Comparison of ENCODE assay signal across 14 cellular contexts in the genomic region with DNA sequence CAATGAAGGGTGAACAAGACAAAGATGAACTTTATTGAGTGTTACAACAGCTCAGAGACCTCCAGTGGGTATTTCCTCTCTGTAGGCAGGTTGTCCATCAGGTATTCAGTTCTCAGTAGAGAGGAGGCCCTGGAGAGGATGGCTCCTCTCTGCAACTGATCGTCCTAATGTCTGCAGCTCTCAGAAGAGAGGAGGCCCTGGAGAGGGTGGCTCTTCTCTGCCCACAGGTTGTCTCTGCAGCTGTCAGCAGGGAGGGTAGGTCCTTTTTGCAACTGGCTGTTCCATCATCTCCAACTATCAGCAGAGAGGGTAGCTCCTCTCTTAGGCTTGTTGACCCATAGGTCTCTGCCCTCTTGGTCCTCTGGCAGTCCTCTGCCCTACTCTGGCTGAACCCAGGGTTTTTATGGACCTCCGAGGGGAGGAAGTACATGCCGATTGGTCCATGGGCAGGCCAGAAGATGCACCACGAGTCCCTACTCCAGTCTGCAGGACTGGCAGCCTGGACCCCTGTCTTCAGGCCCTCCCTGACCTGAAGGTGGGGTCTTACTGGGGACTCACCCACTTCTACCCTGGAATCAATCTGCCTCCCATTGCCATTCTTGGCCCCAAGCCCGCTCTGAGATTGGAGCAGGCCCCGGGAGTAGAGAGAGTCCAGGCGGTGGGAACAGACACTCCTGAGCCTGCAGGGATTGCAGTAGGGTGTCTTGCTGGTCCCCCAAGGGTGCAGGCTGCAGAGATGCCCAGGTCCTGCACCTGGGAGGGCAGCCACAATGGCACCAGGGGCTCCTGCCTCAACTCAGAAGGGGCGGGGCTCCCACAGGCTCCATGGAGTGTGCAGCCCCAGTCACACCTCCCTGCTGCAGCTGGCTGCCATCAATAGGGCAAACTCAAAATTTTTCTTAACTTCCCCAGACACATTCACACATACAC. TPM values are rescaled to one million over a fixed set of nuclear protein-coding genes. Genes with fewer than 3 reads are reported as not detected.
A peak's percentile ranks its signal among the peaks of the same experiment; 100 is the strongest.
DNase-seq lines count a peak whose midpoint lies in the region; ATAC-seq, FAIRE-seq and TF ChIP-seq lines count a peak whose summit lies in the region.
"Had no signal": no experiment of that assay in that cellular context is flagged by ENCODE, and none has a peak within 500 bp of the region (broad histone marks: within the 10 kb centered on the region; RNA-seq: fewer than 3 reads in every experiment).

No MANE protein-coding gene starts in this region.

- ATAC-seq in A549 (no peak), T-helper 17 cell (no peak), GM21737 (IDR thresholded peaks at IDR 0.05; ENCODE audit: unreplicated experiment) (no peak)
- no peak for ATAC-seq in CD8-positive, alpha-beta T cell
- ATAC-seq: heart right ventricle, left cardiac atrium had no signal

- no peak overlapping the region for H3K9ac ChIP-seq in endodermal cell (ENCODE audit: extremely low read depth, low read length, poor library complexity, severe bottlenecking)

- H3K4me1 ChIP-seq in A549 = peaks cover 35% of the 10 kb centered on the region
- H3K4me1 ChIP-seq in CD8-positive, alpha-beta T cell (ENCODE audit: insufficient read depth, low read length) = peaks cover 40% of the 10 kb centered on the region
- H3K4me1 ChIP-seq in endodermal cell (ENCODE audit: control insufficient read depth, insufficient read depth, low read length) = no peaks in the 10 kb centered on the region

- H3K27me3 ChIP-seq in CD8-positive, alpha-beta T cell (ENCODE audit: insufficient read depth, low read length) = no peaks in the 10 kb centered on the region
- H3K27me3 ChIP-seq in endodermal cell (ENCODE audit: control insufficient read depth, insufficient read depth, low read length, poor library complexity, severe bottlenecking) = no peaks in the 10 kb centered on the region
- H3K27me3 ChIP-seq: adrenal gland, heart right ventricle had no signal

- H3K27ac Mint-ChIP-seq in CD8-positive, alpha-beta T cell = peak overlapping the region; percentile 99
- H3K27ac Mint-ChIP-seq in T-helper 17 cell (peak overlapping the region; percentile 98), endodermal cell (no peak overlapping the region)

- TF ChIP-seq CTCF in A549 (IDR thresholded peaks at IDR 0.05) (no peak), endodermal cell (conservative IDR thresholded peaks at IDR 0.05) (no peak)
- TF ChIP-seq CTCF in CD8-positive, alpha-beta T cell (IDR thresholded peaks at IDR 0.05) = no peak

- H3K36me3 ChIP-seq in CD8-positive, alpha-beta T cell (ENCODE audit: insufficient read depth, low read length) = peaks cover 2% of the 10 kb centered on the region
- H3K36me3 ChIP-seq in endodermal cell (ENCODE audit: control insufficient read depth, insufficient read depth, low read length) = peaks cover 21% of the 10 kb centered on the region
- H3K36me3 ChIP-seq: adrenal gland had no signal

- 91% methylated on average over 8 of the region's 8 CpGs for WGBS in A549 (ENCODE audit: missing lambda C conversion rate)
- WGBS in endodermal cell (ENCODE audit: insufficient coverage in 1 of 2, insufficient read length in 1 of 2), 2 experiments = 91 to 97% methylated on average over 6 to 8 of the region's 8 CpGs

- H3K36me3 Mint-ChIP-seq in CD8-positive, alpha-beta T cell = peaks cover 32% of the 10 kb centered on the region
- peaks cover 4% of the 10 kb centered on the region for H3K36me3 Mint-ChIP-seq in T-helper 17 cell (ENCODE audit: low read depth)
- H3K36me3 Mint-ChIP-seq in endodermal cell (ENCODE audit: low read depth) = peaks cover 18% of the 10 kb centered on the region

- POLR2A ChIA-PET in A549 (lab: Yijun Ruan, JAX) = no interaction called here
- POLR2A ChIA-PET in CD8-positive, alpha-beta T cell (lab: Charles Lee) = interaction anchor here (0.9 to 1.3 kb wide), 3 partner anchors 9 to 17 kb away, joined by 3 to 5 read pairs (median 4); no protein-coding TSS in a partner anchor

- DNase-seq in A549 (ENCODE audit: low read depth in 1 of 2, low spot score in 1 of 2) = no peak
- DNase-seq in CD8-positive, alpha-beta T cell = no peak
- DNase-seq in T-helper 17 cell = no peak
- DNase-seq in endodermal cell = peak; percentile 47
- DNase-seq in HT-29 (ENCODE audit: low spot score) = no peak
- DNase-seq in GM19240 (ENCODE audit: insufficient read length, low spot score) = no peak
- no peak for DNase-seq in NCI-H2196 treated with DMSO at 0.1 percent for 48 hours (lab: John Stamatoyannopoulos, UW; ENCODE audit: unreplicated experiment)
- DNase-seq: activated CD4-positive, alpha-beta T cell treated with anti-CD3 and anti-CD28 coated beads, Interleukin-2, amount 50 U/mL, for 48 hours; heart right ventricle; left cardiac atrium; NCI-H1048; NCI-H226 had no signal

- FAIRE-seq in A549 (lab: Jason Lieb, UNC) = no peak

- no peak for TF ChIP-seq EP300 in A549 (IDR thresholded peaks at IDR 0.05)

- peak overlapping the region; percentile 86; the same call in 1 of the 3 replicates for H3K4me2 ChIP-seq in A549

- no peaks in the 10 kb centered on the region for H3K27me3 Mint-ChIP-seq in CD8-positive, alpha-beta T cell (ENCODE audit: low read depth)
- H3K27me3 Mint-ChIP-seq in T-helper 17 cell (no peaks in the 10 kb centered on the region), endodermal cell (ENCODE audit: insufficient read depth) (no peaks in the 10 kb centered on the region)

- CTCF ChIA-PET in A549 (lab: Yijun Ruan, JAX) = interaction anchor here (0.7 kb wide), 1 partner anchor 9 kb away, joined by 3 read pairs; no protein-coding TSS in a partner anchor
- CTCF ChIA-PET in CD8-positive, alpha-beta T cell (lab: Charles Lee) = interaction anchor here (1.0 to 5.5 kb wide), 2 partner anchors 10 to 66 kb away, joined by 4 to 41 read pairs; no protein-coding TSS in a partner anchor

- peaks cover 59% of the 10 kb centered on the region for H3K4me1 Mint-ChIP-seq in CD8-positive, alpha-beta T cell (ENCODE audit: low read depth)
- peaks cover 49% of the 10 kb centered on the region for H3K4me1 Mint-ChIP-seq in T-helper 17 cell
- H3K4me1 Mint-ChIP-seq in endodermal cell = peaks cover 21% of the 10 kb centered on the region

- TF ChIP-seq RAD21 in A549 (conservative IDR thresholded peaks at IDR 0.05 in 1 of 2, IDR thresholded peaks at IDR 0.05 in 1 of 2) = no peak

- H3K9me3 ChIP-seq in A549 (no peaks in the 10 kb centered on the region), T-helper 17 cell (ENCODE audit: control insufficient read depth, low read length, poor library complexity, severe bottlenecking) (no peaks in the 10 kb centered on the region), endodermal cell (ENCODE audit: control insufficient read depth, low read length) (peaks cover 10% of the 10 kb centered on the region)
- no peaks in the 10 kb centered on the region for H3K9me3 ChIP-seq in CD8-positive, alpha-beta T cell (ENCODE audit: low read length)
- H3K9me3 ChIP-seq: adrenal gland, heart right ventricle had no signal

- H3K27ac ChIP-seq in A549 = no peak overlapping the region
- H3K27ac ChIP-seq in CD8-positive, alpha-beta T cell (ENCODE audit: low read depth, low read length) = no peak overlapping the region
- H3K27ac ChIP-seq in endodermal cell (ENCODE audit: low read depth, low read length) = no peak overlapping the region

- peaks cover 2% of the 10 kb centered on the region for H3K9me3 Mint-ChIP-seq in CD8-positive, alpha-beta T cell
- peaks cover 2% of the 10 kb centered on the region for H3K9me3 Mint-ChIP-seq in endodermal cell

- H3K4me3 ChIP-seq in A549 (no peak overlapping the region), endodermal cell (ENCODE audit: low read length) (peak overlapping the region; percentile 92)
- no peak overlapping the region for H3K4me3 ChIP-seq in CD8-positive, alpha-beta T cell (ENCODE audit: low read depth, low read length)
- H3K4me3 ChIP-seq: adrenal gland had no signal

- TF ChIP-seq POLR2A in A549 (IDR thresholded peaks at IDR 0.05; ENCODE audit: low read length) = no peak

- intact Hi-C loops in CD8-positive, alpha-beta T cell (cut with DNase I, micrococcal nuclease) = loop anchor here (5.0 to 10.0 kb wide), 4 partner anchors 117 to 603 kb away; partner anchors contain the start of genes ACAD10 (in 1 of the 2), BRAP (in 1 of the 2), PTPN11 (in 1 of the 2) and SH2B3 (in 1 of the 2)

- peak overlapping the region; percentile 88 for H3K4me3 Mint-ChIP-seq in CD8-positive, alpha-beta T cell
- H3K4me3 Mint-ChIP-seq in T-helper 17 cell (peak overlapping the region; percentile 90), endodermal cell (no peak overlapping the region)

TF ChIP-seq in A549, 52 proteins besides CTCF, POLR2A, EP300 and RAD21:
- TF ChIP-seq ZFP36 (IDR thresholded peaks at IDR 0.05; ENCODE audit: borderline replicate concordance, partially characterized antibody) = peak; percentile 40
- TF ChIP-seq MAFK (IDR thresholded peaks at IDR 0.05; ENCODE audit: partially characterized antibody) = no peak
- TF ChIP-seq ZSCAN20 (CRISPR knock-in tag; IDR thresholded peaks at IDR 0.05) = no peak
- TF ChIP-seq JUN (IDR thresholded peaks at IDR 0.05) = no peak
- TF ChIP-seq HOXB13 (CRISPR knock-in tag; IDR thresholded peaks at IDR 0.05; ENCODE audit: low read depth) = no peak
- no peak for TF ChIP-seq RCOR1 (IDR thresholded peaks at IDR 0.05; ENCODE audit: low read depth, low read length)
TF ChIP-seq in A549: peak in this region for 1.

RNA-seq across cellular contexts. Expression of gene TMEM116, which starts 2.3 kb away (rescaled TPM):
- polyA plus RNA-seq in A549 (2011; rRNA removed) (22.4 and 25.3 TPM in 2 replicates), A549 (2017; fragmentation: RNase III; extraction: RNeasy Plus Mini Kit Qiagen cat#74134 plus additional on column Dnase treatment) (10.6 to 11.6 TPM (median 11.0 TPM) in 3 replicates)
- polyA plus RNA-seq in A549 (2012; cell fraction: cytosol; rRNA removed) = 9.6 and 12.2 TPM in 2 replicates
- 5.6 and 12.3 TPM in 2 replicates for polyA plus RNA-seq in A549 (2012; cell fraction: nucleus; rRNA removed)
- polyA minus RNA-seq in A549 (2011; rRNA and poly(A)+ RNA removed) = 19.4 and 19.8 TPM in 2 replicates
- total RNA-seq in CD8-positive, alpha-beta T cell = 10 to 100 TPM in 1 of 2 experiments, 1 to 10 TPM in 1; 9.4 to 11.2 TPM
- total RNA-seq in T-helper 17 cell (10 to 100 TPM; 22.4 to 28.4 TPM), endodermal cell (10 to 100 TPM; 13.1 to 17.0 TPM)
- polyA plus RNA-seq in endodermal cell (2013, experiment 1 of 2) = 19.4 TPM
- polyA plus RNA-seq in endodermal cell (2013, experiment 2 of 2) = 13.7 TPM
- total RNA-seq in HT-29 (2014; rRNA removed; shearing (Covaris generic)) = 2.2 and 3.5 TPM in 2 replicates

RNA-seq across cellular contexts. Expression of gene ERP29, which starts 2.5 kb away (rescaled TPM):
- polyA plus RNA-seq in A549 (2011; rRNA removed) (87.3 and 115 TPM in 2 replicates), A549 (2017; fragmentation: RNase III; extraction: RNeasy Plus Mini Kit Qiagen cat#74134 plus additional on column Dnase treatment) (138 to 161 TPM (median 157 TPM) in 3 replicates)
- polyA plus RNA-seq in A549 (2012; cell fraction: cytosol; rRNA removed) = 96.2 and 103 TPM in 2 replicates
- 70.3 and 74.3 TPM in 2 replicates for polyA plus RNA-seq in A549 (2012; cell fraction: nucleus; rRNA removed)
- 21.3 and 23.4 TPM in 2 replicates for polyA minus RNA-seq in A549 (2011; rRNA and poly(A)+ RNA removed)
- 100 to 1,000 TPM; 102 to 111 TPM for total RNA-seq in CD8-positive, alpha-beta T cell
- total RNA-seq in T-helper 17 cell (100 to 1,000 TPM; 104 to 124 TPM), endodermal cell (100 to 1,000 TPM; 152 to 183 TPM)
- 87.4 TPM for polyA plus RNA-seq in endodermal cell (2013, experiment 1 of 2)
- 77.3 TPM for polyA plus RNA-seq in endodermal cell (2013, experiment 2 of 2)
- 74.4 and 80.1 TPM in 2 replicates for total RNA-seq in HT-29 (2014; rRNA removed; shearing (Covaris generic))
